In genomic region chr3:64238971-64239667, GRCh38 we compare ENCODE assay signal across 12 cellular contexts. TPM values are rescaled to one million over a fixed set of nuclear protein-coding genes. Genes with fewer than 3 reads are reported as not detected.
DNase-seq lines count a peak whose midpoint lies in the region; ATAC-seq, FAIRE-seq and TF ChIP-seq lines count a peak whose summit lies in the region.
"Had no signal": no experiment of that assay in that cellular context is flagged by ENCODE, and none has a peak within 500 bp of the region (broad histone marks: within the 10 kb centered on the region; RNA-seq: fewer than 3 reads in every experiment).

No MANE protein-coding gene starts in this region.

- peak; percentile 64 to 80; a peak in 3 of 5 replicates for TF ChIP-seq EP300 in A549 (IDR thresholded peaks at IDR 0.05)

- peak overlapping the region; percentile 19 for H3K18ac ChIP-seq in mesendoderm (ENCODE audit: low read length)

- H3K4me3 ChIP-seq in A549 (0 out of 3 replicates have a peak overlapping the region, but pooled peaks have one; percentile 18), mesendoderm (ENCODE audit: low read length) (no peak overlapping the region)
- H3K4me3 ChIP-seq: K562 had no signal

- no peak overlapping the region for H3K27ac Mint-ChIP-seq in activated naive CD4-positive, alpha-beta T cell treated with anti-CD3 and anti-CD28 coated beads, Interleukin-2, amount 10 ng/mL, durations not matched to agents 7 days and 5 days

- WGBS in A549 (ENCODE audit: missing lambda C conversion rate): 5% methylated on average over 10 of the region's 12 CpGs
- no CpG with 5 or more reads among the region's 12 CpGs for WGBS in mesendoderm (ENCODE audit: extremely low coverage, insufficient coverage, low lambda C conversion rate)

- TF ChIP-seq CTCF in A549 (IDR thresholded peaks at IDR 0.05): no peak

- H3K4me1 Mint-ChIP-seq in activated naive CD4-positive, alpha-beta T cell treated with anti-CD3 and anti-CD28 coated beads, Interleukin-2, amount 10 ng/mL, durations not matched to agents 7 days and 5 days: no peaks in the 10 kb centered on the region

- H4K8ac ChIP-seq in mesendoderm (ENCODE audit: low read depth, low read length): no peak overlapping the region

- peak; percentile 57 to 84 for DNase-seq in A549 (ENCODE audit: low read depth in 1 of 2, low spot score in 1 of 2)
- DNase-seq in NCI-H1694 treated with DMSO at 0.1 percent for 48 hours (lab: John Stamatoyannopoulos, UW): peak; percentile 46
- peak; percentile 72 for DNase-seq in ecto neural progenitor cell (ENCODE audit: low spot score)
- DNase-seq in mesendoderm: peak; percentile 98
- no peak for DNase-seq in stimulated activated CD4-positive, alpha-beta T cell treated with anti-CD3 and anti-CD28 coated beads, Interleukin-4, amount 100 ng/mL, for 24 hours
- DNase-seq in activated naive CD4-positive, alpha-beta T cell treated with anti-CD3 and anti-CD28 coated beads, Interleukin-2, amount 10 ng/mL, durations not matched to agents 7 days and 5 days: no peak
- DNase-seq: stimulated activated naive CD4-positive, alpha-beta T cell treated with Interleukin-2 at 50 U/mL for 16 hours had no signal

- H3K36me3 ChIP-seq in mesendoderm (ENCODE audit: control insufficient read depth, insufficient read depth, low read length): no peaks in the 10 kb centered on the region

- peaks cover 31% of the 10 kb centered on the region for H3K4me1 ChIP-seq in A549
- peaks cover 6% of the 10 kb centered on the region for H3K4me1 ChIP-seq in mesendoderm (ENCODE audit: control insufficient read depth, low read depth, low read length)

- no peak overlapping the region for H2BK15ac ChIP-seq in mesendoderm (replicated peaks; ENCODE audit: low read depth)

- POLR2A ChIA-PET in A549 (lab: Yijun Ruan, JAX): interaction anchor here (0.6 to 1.4 kb wide), 4 partner anchors 14 to 143 kb away, joined by 4 to 8 read pairs (median 4); partner anchors contain the start of gene PRICKLE2

- H3K4me3 Mint-ChIP-seq in activated naive CD4-positive, alpha-beta T cell treated with anti-CD3 and anti-CD28 coated beads, Interleukin-2, amount 10 ng/mL, durations not matched to agents 7 days and 5 days: no peak overlapping the region

- FAIRE-seq in A549 (lab: Jason Lieb, UNC): peak; percentile 46
- FAIRE-seq: colon, K562 had no signal

- H3K4ac ChIP-seq in mesendoderm (ENCODE audit: low read depth, low read length): peak overlapping the region; percentile 26

- peaks cover 4% of the 10 kb centered on the region for H3K9me3 Mint-ChIP-seq in activated naive CD4-positive, alpha-beta T cell treated with anti-CD3 and anti-CD28 coated beads, Interleukin-2, amount 10 ng/mL, durations not matched to agents 7 days and 5 days

- peak overlapping the region; percentile 91 for H3K4me2 ChIP-seq in A549
- no peak overlapping the region for H3K4me2 ChIP-seq in mesendoderm (ENCODE audit: low read length)

- H3K36me3 Mint-ChIP-seq in activated naive CD4-positive, alpha-beta T cell treated with anti-CD3 and anti-CD28 coated beads, Interleukin-2, amount 10 ng/mL, durations not matched to agents 7 days and 5 days: no peaks in the 10 kb centered on the region

- H3K23ac ChIP-seq in mesendoderm (ENCODE audit: low read length): no peak overlapping the region

- ATAC-seq in A549: peak; percentile 98 to 99
- ATAC-seq in GM21381 (IDR thresholded peaks at IDR 0.05; ENCODE audit: unreplicated experiment): no peak
- no peak for ATAC-seq in HG02970 (IDR thresholded peaks at IDR 0.05; ENCODE audit: low FRiP score, unreplicated experiment)
- ATAC-seq: K562 had no signal

- H3K27me3 ChIP-seq in mesendoderm (ENCODE audit: insufficient read depth, low read length, poor library complexity): no peaks in the 10 kb centered on the region

- no peak for TF ChIP-seq POLR2A in A549 (IDR thresholded peaks at IDR 0.05; ENCODE audit: low read length)

- H2BK120ac ChIP-seq in mesendoderm (ENCODE audit: low read depth, low read length): no peak overlapping the region

- H3K27me3 Mint-ChIP-seq in activated naive CD4-positive, alpha-beta T cell treated with anti-CD3 and anti-CD28 coated beads, Interleukin-2, amount 10 ng/mL, durations not matched to agents 7 days and 5 days: no peaks in the 10 kb centered on the region

- H3K9ac ChIP-seq in mesendoderm (ENCODE audit: low read length): no peak overlapping the region

- H4K5ac ChIP-seq in mesendoderm (ENCODE audit: low read length): no peak overlapping the region

- CTCF ChIA-PET in A549 (lab: Yijun Ruan, JAX): interaction anchor here (0.8 to 1.5 kb wide), 5 partner anchors 13 to 245 kb away, joined by 3 to 4 read pairs (median 3); no protein-coding TSS in a partner anchor
- CTCF ChIA-PET in activated naive CD4-positive, alpha-beta T cell treated with anti-CD3 and anti-CD28 coated beads, Interleukin-2, amount 10 ng/mL, durations not matched to agents 7 days and 5 days (lab: Charles Lee): no interaction called here

- peak overlapping the region; percentile 6 for H3K56ac ChIP-seq in mesendoderm (ENCODE audit: low read length)

- H3K27ac ChIP-seq in A549: peak overlapping the region; percentile 93 to 95
- peak overlapping the region; percentile 46 for H3K27ac ChIP-seq in mesendoderm (ENCODE audit: low read depth, low read length)
- H3K27ac ChIP-seq: C4-2B had no signal

- H3K79me1 ChIP-seq in mesendoderm (ENCODE audit: low read length): no peaks in the 10 kb centered on the region

- H2AK5ac ChIP-seq in mesendoderm (ENCODE audit: low read length): no peak overlapping the region

- H2BK5ac ChIP-seq in mesendoderm (ENCODE audit: low read length): no peak overlapping the region

- TF ChIP-seq RAD21 in A549 (conservative IDR thresholded peaks at IDR 0.05 in 1 of 2, IDR thresholded peaks at IDR 0.05 in 1 of 2): peak; percentile 2 to 36; a peak in 1 of 5 replicates

- no peaks in the 10 kb centered on the region for H3K79me2 ChIP-seq in mesendoderm (ENCODE audit: control insufficient read depth, insufficient read depth, low read length)

- H3K9me3 ChIP-seq in A549: no peaks in the 10 kb centered on the region

TF ChIP-seq in A549, 52 proteins besides CTCF, POLR2A, EP300 and RAD21:
- TF ChIP-seq, protein P1, sequence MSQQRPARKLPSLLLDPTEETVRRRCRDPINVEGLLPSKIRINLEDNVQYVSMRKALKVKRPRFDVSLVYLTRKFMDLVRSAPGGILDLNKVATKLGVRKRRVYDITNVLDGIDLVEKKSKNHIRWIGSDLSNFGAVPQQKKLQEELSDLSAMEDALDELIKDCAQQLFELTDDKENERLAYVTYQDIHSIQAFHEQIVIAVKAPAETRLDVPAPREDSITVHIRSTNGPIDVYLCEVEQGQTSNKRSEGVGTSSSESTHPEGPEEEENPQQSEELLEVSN (IDR thresholded peaks at IDR 0.05; ENCODE audit: borderline replicate concordance, low read depth): peak; percentile 24; the same call in 1 of the 2 replicates
- TF ChIP-seq EHMT2 (IDR thresholded peaks at IDR 0.05; ENCODE audit: low read depth): no peak
- TF ChIP-seq, protein P2, sequence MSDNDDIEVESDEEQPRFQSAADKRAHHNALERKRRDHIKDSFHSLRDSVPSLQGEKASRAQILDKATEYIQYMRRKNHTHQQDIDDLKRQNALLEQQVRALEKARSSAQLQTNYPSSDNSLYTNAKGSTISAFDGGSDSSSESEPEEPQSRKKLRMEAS (IDR thresholded peaks at IDR 0.05): peak; percentile 77
- peak in 1 of 2 experiments; percentile 4; a peak in 1 of 4 replicates for TF ChIP-seq CEBPB (IDR thresholded peaks at IDR 0.05)
- peak; percentile 77 for TF ChIP-seq GATA3 (IDR thresholded peaks at IDR 0.05; ENCODE audit: borderline replicate concordance)
- TF ChIP-seq JUN (IDR thresholded peaks at IDR 0.05): peak; percentile 34 to 76; a peak in 2 of 5 replicates
- TF ChIP-seq EHF (CRISPR knock-in tag; IDR thresholded peaks at IDR 0.05): no peak
- TF ChIP-seq FOSL2 (IDR thresholded peaks at IDR 0.05): peak; percentile 47
- peak; percentile 83 for TF ChIP-seq FOSL2 (CRISPR knock-in tag; IDR thresholded peaks at IDR 0.05)
- TF ChIP-seq JUNB (IDR thresholded peaks at IDR 0.05): peak; percentile 35; the same call in 1 of the 2 replicates
- TF ChIP-seq SMC3 (IDR thresholded peaks at IDR 0.05): 0 out of 3 replicates have a peak, but pooled peaks have one; percentile 18

RNA-seq across cellular contexts. Expression of gene PRICKLE2, which starts 13.9 kb away (rescaled TPM):
- polyA plus RNA-seq in A549 (2011; rRNA removed) (6.3 and 8.0 TPM in 2 replicates), A549 (2017; fragmentation: RNase III; extraction: RNeasy Plus Mini Kit Qiagen cat#74134 plus additional on column Dnase treatment) (4.9 to 6.2 TPM (median 5.3 TPM) in 3 replicates)
- polyA plus RNA-seq in A549 (2012; cell fraction: cytosol; rRNA removed): 1.0 and 1.2 TPM in 2 replicates
- 4.5 and 4.8 TPM in 2 replicates for polyA plus RNA-seq in A549 (2012; cell fraction: nucleus; rRNA removed)
- 35.2 and 39.1 TPM in 2 replicates for polyA minus RNA-seq in A549 (2011; rRNA and poly(A)+ RNA removed)
- 2.3 TPM for polyA plus RNA-seq in mesendoderm (2013, experiment 1 of 2)
- polyA plus RNA-seq in mesendoderm (2013, experiment 2 of 2): 2.3 TPM
- polyA plus RNA-seq: K562 had no signal

Comparison
In these comparisons a context has a peak if more than half of its experiments do, and no peak if none do; other contexts are left out.
1. ATAC-seq: peak in A549 (2 of 2); none in GM21381 (single experiment) and HG02970 (single experiment).
2. DNase-seq: peak in A549 (2 of 2), NCI-H1694 treated with DMSO at 0.1 percent for 48 hours (single experiment), ecto neural progenitor cell (single experiment) and mesendoderm (single experiment); none in stimulated activated CD4-positive, alpha-beta T cell treated with anti-CD3 and anti-CD28 coated beads, Interleukin-4, amount 100 ng/mL, for 24 hours (single experiment) and activated naive CD4-positive, alpha-beta T cell treated with anti-CD3 and anti-CD28 coated beads, Interleukin-2, amount 10 ng/mL, durations not matched to agents 7 days and 5 days (single experiment).